In genomic region chr1:223843934-223844333, GRCh38 we compare ENCODE assay signal across 9 cellular contexts. TPM values are rescaled to one million over a fixed set of nuclear protein-coding genes. Genes with fewer than 3 reads are reported as not detected.
DNase-seq lines count a peak whose midpoint lies in the region; ATAC-seq, FAIRE-seq and TF ChIP-seq lines count a peak whose summit lies in the region.
"Had no signal": no experiment of that assay in that cellular context is flagged by ENCODE, and none has a peak within 500 bp of the region (broad histone marks: within the 10 kb centered on the region; RNA-seq: fewer than 3 reads in every experiment).

No MANE protein-coding gene starts in this region.

- H3K27ac ChIP-seq in cardiac muscle cell, result peak overlapping the region; percentile 98
- no peak overlapping the region for H3K27ac ChIP-seq in kidney (ENCODE audit: low read depth in 2 of 2, low read length in 2 of 2)
- peak overlapping the region; percentile 27 to 100 (median 100) for H3K27ac ChIP-seq in upper lobe of left lung

- TF ChIP-seq EP300 in upper lobe of left lung (IDR thresholded peaks at IDR 0.05), result no peak

- 51 to 55% methylated on average over 6 of the region's 6 CpGs for WGBS in upper lobe of left lung, 2 donors

- no peaks in the 10 kb centered on the region for H3K9me3 Mint-ChIP-seq in activated T-helper 1 cell treated with anti-CD3 and anti-CD28 coated beads, Interleukin-12 subunit alpha, Interleukin-12 subunit beta, Interleukin-2, Interleukin-4 antibody, amounts not matched to agents 30 ng/mL and 10 ng/mL and 1 ng/mL, durations not matched to agents 14 hours and 24 hours and 36 hours

- peak overlapping the region; percentile 95 for H3K4me3 Mint-ChIP-seq in activated T-helper 1 cell treated with anti-CD3 and anti-CD28 coated beads, Interleukin-12 subunit alpha, Interleukin-12 subunit beta, Interleukin-2, Interleukin-4 antibody, amounts not matched to agents 30 ng/mL and 10 ng/mL and 1 ng/mL, durations not matched to agents 14 hours and 24 hours and 36 hours

- peak overlapping the region; percentile 96 for H3K27ac Mint-ChIP-seq in activated T-helper 1 cell treated with anti-CD3 and anti-CD28 coated beads, Interleukin-12 subunit alpha, Interleukin-12 subunit beta, Interleukin-2, Interleukin-4 antibody, amounts not matched to agents 30 ng/mL and 10 ng/mL and 1 ng/mL, durations not matched to agents 14 hours and 24 hours and 36 hours

- TF ChIP-seq POLR2A in upper lobe of left lung (IDR thresholded peaks at IDR 0.05), result no peak

- H3K4me3 ChIP-seq in cardiac muscle cell, result peak overlapping the region; percentile 98
- peak overlapping the region; percentile 12 to 72 for H3K4me3 ChIP-seq in kidney (ENCODE audit: low read length in 2 of 2)
- peak overlapping the region in 3 of 4 donors; percentile 78 to 97 (median 92) for H3K4me3 ChIP-seq in upper lobe of left lung

- no peaks in the 10 kb centered on the region for H3K36me3 ChIP-seq in cardiac muscle cell
- no peaks in the 10 kb centered on the region for H3K36me3 ChIP-seq in kidney (ENCODE audit: control insufficient read depth in 1 of 2, insufficient read depth in 2 of 2, low read length in 2 of 2)
- no peaks in the 10 kb centered on the region for H3K36me3 ChIP-seq in upper lobe of left lung

- ATAC-seq in left ventricle myocardium superior (no peak), upper lobe of left lung (ENCODE audit: low FRiP score in 2 of 2) (no peak), HG02678 (IDR thresholded peaks at IDR 0.05; ENCODE audit: unreplicated experiment) (no peak)

- peaks cover 6% of the 10 kb centered on the region for H3K36me3 Mint-ChIP-seq in activated T-helper 1 cell treated with anti-CD3 and anti-CD28 coated beads, Interleukin-12 subunit alpha, Interleukin-12 subunit beta, Interleukin-2, Interleukin-4 antibody, amounts not matched to agents 30 ng/mL and 10 ng/mL and 1 ng/mL, durations not matched to agents 14 hours and 24 hours and 36 hours (ENCODE audit: low read depth)

- no peak for FAIRE-seq in kidney (lab: Jason Lieb, UNC)

- H3K27me3 ChIP-seq in cardiac muscle cell (no peaks in the 10 kb centered on the region), upper lobe of left lung (no peaks in the 10 kb centered on the region)

- TF ChIP-seq CTCF in cardiac muscle cell (IDR thresholded peaks at IDR 0.05; ENCODE audit: low read depth, low read length), result no peak
- no peak for TF ChIP-seq CTCF in kidney (IDR thresholded peaks at IDR 0.05; ENCODE audit: borderline replicate concordance, extremely low read depth, insufficient read depth)
- no peak for TF ChIP-seq CTCF in upper lobe of left lung (IDR thresholded peaks at IDR 0.05)

- peaks cover 44% of the 10 kb centered on the region for H3K4me1 Mint-ChIP-seq in activated T-helper 1 cell treated with anti-CD3 and anti-CD28 coated beads, Interleukin-12 subunit alpha, Interleukin-12 subunit beta, Interleukin-2, Interleukin-4 antibody, amounts not matched to agents 30 ng/mL and 10 ng/mL and 1 ng/mL, durations not matched to agents 14 hours and 24 hours and 36 hours (ENCODE audit: low read depth)

- no peaks in the 10 kb centered on the region for H3K27me3 Mint-ChIP-seq in activated T-helper 1 cell treated with anti-CD3 and anti-CD28 coated beads, Interleukin-12 subunit alpha, Interleukin-12 subunit beta, Interleukin-2, Interleukin-4 antibody, amounts not matched to agents 30 ng/mL and 10 ng/mL and 1 ng/mL, durations not matched to agents 14 hours and 24 hours and 36 hours (ENCODE audit: insufficient read depth)

- peaks cover 43% of the 10 kb centered on the region for H3K4me1 ChIP-seq in cardiac muscle cell (ENCODE audit: low read depth)
- peaks cover 5 to 7% of the 10 kb centered on the region in 2 donors for H3K4me1 ChIP-seq in kidney (ENCODE audit: control insufficient read depth in 1 of 2, insufficient read depth in 1 of 2, low read depth in 1 of 2, low read length in 2 of 2)
- peaks cover 13 to 57% (median 41%) of the 10 kb centered on the region in 4 donors for H3K4me1 ChIP-seq in upper lobe of left lung

- H3K9me3 ChIP-seq in cardiac muscle cell (ENCODE audit: low read depth), result no peaks in the 10 kb centered on the region
- no peaks in the 10 kb centered on the region for H3K9me3 ChIP-seq in kidney (ENCODE audit: control insufficient read depth in 1 of 2, low read length in 2 of 2)
- H3K9me3 ChIP-seq in upper lobe of left lung, result no peaks in the 10 kb centered on the region

- intact Hi-C loops in left ventricle myocardium superior (cut with micrococcal nuclease) (no loop called here), kidney (cut with DNase I) (no loop called here)
- intact Hi-C loops in activated T-helper 1 cell treated with anti-CD3 and anti-CD28 coated beads, Interleukin-12 subunit alpha, Interleukin-12 subunit beta, Interleukin-2, Interleukin-4 antibody, amounts not matched to agents 30 ng/mL and 10 ng/mL and 1 ng/mL, durations not matched to agents 14 hours and 24 hours and 36 hours (cut with micrococcal nuclease), result loop anchor here (1.0 kb wide), 1 partner anchor 12 kb away; no protein-coding TSS in a partner anchor

- H3K9ac ChIP-seq in kidney (ENCODE audit: low read length in 2 of 2), result peak overlapping the region in 1 of 2 donors; percentile 62

- DNase-seq in cardiac muscle cell (ENCODE audit: low read depth in 1 of 2, low spot score in 1 of 2) (no peak), left ventricle myocardium superior (no peak), kidney (no peak), upper lobe of left lung (no peak), NCI-H2081 treated with DMSO at 0.1 percent for 48 hours (lab: John Stamatoyannopoulos, UW) (no peak), AG20443 (ENCODE audit: low spot score) (no peak)
- no peak for DNase-seq in activated T-helper 1 cell treated with anti-CD3 and anti-CD28 coated beads, Interleukin-12 subunit alpha, Interleukin-12 subunit beta, Interleukin-2, Interleukin-4 antibody, amounts not matched to agents 30 ng/mL and 10 ng/mL and 1 ng/mL, durations not matched to agents 14 hours and 24 hours and 36 hours (ENCODE audit: low spot score)
- DNase-seq: GF-D8 had no signal

RNA-seq across cellular contexts. Expression of gene TP53BP2, which starts 1.8 kb away (rescaled TPM):
- total RNA-seq in cardiac muscle cell, result 69.9 and 93.5 TPM in 2 replicates
- polyA plus RNA-seq in cardiac muscle cell, result 36.8 and 54.8 TPM in 2 replicates
- total RNA-seq in left ventricle myocardium superior, result 22.1 TPM
- 40.4 and 47.2 TPM in 2 replicates for total RNA-seq in activated T-helper 1 cell treated with anti-CD3 and anti-CD28 coated beads, Interleukin-12 subunit alpha, Interleukin-12 subunit beta, Interleukin-2, Interleukin-4 antibody, amounts not matched to agents 30 ng/mL and 10 ng/mL and 1 ng/mL, durations not matched to agents 14 hours and 24 hours and 36 hours
- 45.9 TPM for total RNA-seq in kidney
- 10.3 TPM for polyA plus RNA-seq in kidney (ENCODE audit: insufficient read depth, low read depth, low replicate concordance)
- total RNA-seq in upper lobe of left lung, result 10 to 100 TPM; 43.0 to 77.5 (median 61.8) TPM

Comparison
In these comparisons a context has a peak if more than half of its experiments do, and no peak if none do; other contexts are left out.
1. H3K27ac ChIP-seq: peak in cardiac muscle cell (single experiment) and upper lobe of left lung (4 of 4); none in kidney (0 of 2).
2. H3K4me3 ChIP-seq: peak in every context shown above with its lines; median percentile 98 in cardiac muscle cell; 92 in upper lobe of left lung; 42 in kidney.